In the genomic region with DNA sequence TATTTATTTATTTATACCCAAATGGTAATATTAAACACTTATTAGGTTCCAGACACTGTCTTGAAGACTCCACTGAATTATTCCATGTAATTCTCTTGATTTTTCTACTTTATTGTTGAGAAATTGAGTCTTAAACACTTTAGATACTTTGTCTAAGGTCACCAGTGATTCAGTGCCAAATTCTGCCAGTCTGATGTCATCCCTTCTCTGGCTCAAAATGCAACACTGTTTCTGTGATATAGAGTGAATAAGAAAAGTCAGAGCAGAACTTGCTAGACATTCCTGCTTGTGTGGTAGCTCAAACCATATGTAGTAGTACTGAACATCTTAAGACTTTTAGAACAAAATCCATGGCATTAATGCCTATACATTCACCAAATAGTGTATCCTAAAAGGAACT, we compare ENCODE assay signal across 31 cellular contexts.
"Had no signal": no experiment of that assay in that cellular context is flagged by ENCODE, and none has a peak within 500 bp of the region (broad histone marks: within the 10 kb centered on the region; RNA-seq: fewer than 3 reads in every experiment).

No MANE protein-coding gene starts in this region.

- H3K27ac ChIP-seq: foreskin keratinocyte, heart left ventricle, left ventricle myocardium inferior, neural progenitor cell, thyroid gland had no signal

- H3K4me3 ChIP-seq: dorsolateral prefrontal cortex, heart left ventricle, left ventricle myocardium inferior, lung, neural progenitor cell, thyroid gland had no signal

- ATAC-seq: foreskin keratinocyte; heart left ventricle; natural killer cell; right cardiac atrium; SK-N-SH treated with all-trans-retinoic acid at 6 μM for 48 hours; stimulated activated memory B cell treated with anti-CD40 and anti-IgM and Interleukin-4, amounts not matched to agents 10 μg/mL and 1 μg/mL and 100 μg/mL, for 72 hours; stimulated activated naive CD8-positive, alpha-beta T cell treated with anti-CD3 and anti-CD28 coated beads, Interleukin-15, amount 100 ng/mL, for 72 hours; T-helper 17 cell had no signal

- DNase-seq: activated CD4-positive, alpha-beta memory T cell treated with anti-CD3 and anti-CD28 coated beads, Interleukin-2, amount 10 ng/mL, durations not matched to agents 7 days and 5 days; activated CD4-positive, alpha-beta T cell treated with anti-CD3 and anti-CD28 coated beads, Interleukin-2, amount 10 ng/mL, durations not matched to agents 7 days and 5 days; activated CD4-positive, CD25-positive, alpha-beta regulatory T cell treated with anti-CD3 and anti-CD28 coated beads, Interleukin-2, amount 50 U/mL, for 72 hours; activated CD8-positive, alpha-beta memory T cell treated with anti-CD3 and anti-CD28 coated beads, Interleukin-2, amount 50 U/mL, for 48 hours; activated gamma-delta T cell; activated naive CD4-positive, alpha-beta T cell treated with anti-CD3 and anti-CD28 coated beads, Interleukin-2, amount 10 ng/mL, durations not matched to agents 7 days and 5 days; activated naive CD8-positive, alpha-beta T cell treated with anti-CD3 and anti-CD28 coated beads, Interleukin-2, amount 10 ng/mL, durations not matched to agents 7 days and 5 days; activated T-cell treated with anti-CD3 and anti-CD28 coated beads, Interleukin-2, amount 50 U/mL, for 24 hours; amniotic stem cell; dorsolateral prefrontal cortex; effector memory CD4-positive, alpha-beta T cell; erythroblast; heart left ventricle; hypothalamus; immature natural killer cell; left ventricle myocardium inferior; mesendoderm; natural killer cell; occipital lobe; right cardiac atrium; stimulated activated CD4-positive, alpha-beta T cell treated with anti-CD3 and anti-CD28 coated beads, Interleukin-4, amount 100 ng/mL, for 24 hours; stimulated activated naive CD8-positive, alpha-beta T cell treated with anti-CD3 and anti-CD28 coated beads, Interleukin-15, amount 100 ng/mL, for 72 hours; substantia nigra; T-helper 17 cell; T1000; thyroid gland had no signal

- H2AFZ ChIP-seq: neural progenitor cell had no signal

- H3K4me2 ChIP-seq: neural progenitor cell had no signal

- H3K27me3 ChIP-seq: dorsolateral prefrontal cortex, foreskin keratinocyte, heart left ventricle, neural progenitor cell, thyroid gland had no signal

- H3K36me3 ChIP-seq: heart left ventricle, left ventricle myocardium inferior, neural progenitor cell, thyroid gland had no signal

- H3K9me3 ChIP-seq: heart left ventricle, left ventricle myocardium inferior, thyroid gland had no signal

- H3K4me1 ChIP-seq: left ventricle myocardium inferior, neural progenitor cell, thyroid gland had no signal

- H3K9ac ChIP-seq: neural progenitor cell had no signal
